In the genomic region with DNA sequence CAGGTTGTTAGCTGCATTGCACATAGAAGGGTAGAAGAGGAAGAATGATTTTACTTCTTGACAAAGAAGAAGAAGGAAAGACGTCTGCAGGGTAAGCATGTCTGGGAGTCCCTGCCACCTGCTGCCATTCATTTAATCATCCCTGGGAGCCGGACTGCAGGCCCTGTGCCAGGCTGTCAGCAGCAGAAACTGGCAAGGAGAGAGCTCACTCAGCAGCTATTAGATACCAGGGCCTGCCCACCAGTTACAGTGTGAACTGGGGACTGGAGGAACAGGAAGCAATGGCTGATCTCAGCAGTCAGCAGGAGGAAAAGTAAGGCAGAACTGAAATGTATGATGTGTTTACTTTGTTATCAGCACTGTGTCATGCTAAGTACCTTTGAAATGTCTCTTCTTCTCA, we compare ENCODE assay signal across 10 cellular contexts.
A peak's percentile ranks its signal among the peaks of the same experiment; 100 is the strongest.
DNase-seq lines count a peak whose midpoint lies in the region; ATAC-seq, FAIRE-seq and TF ChIP-seq lines count a peak whose summit lies in the region.
"Had no signal": no experiment of that assay in that cellular context is flagged by ENCODE, and none has a peak within 500 bp of the region (broad histone marks: within the 10 kb centered on the region; RNA-seq: fewer than 3 reads in every experiment).

No MANE protein-coding gene starts in this region.

- no peaks in the 10 kb centered on the region for H3K27me3 ChIP-seq in bronchial epithelial cell (ENCODE audit: control insufficient read depth, insufficient read depth, low read length)
- H3K27me3 ChIP-seq: vagina had no signal

- CTCF ChIA-PET in Calu3 (lab: Charles Lee), result interaction anchor here (0.9 kb wide), 1 partner anchor 999 kb away, joined by 3 read pairs; no protein-coding TSS in a partner anchor

- no peak overlapping the region for H3K4me3 Mint-ChIP-seq in Calu3 (ENCODE audit: low read depth, unreplicated experiment)

- FAIRE-seq in bronchial epithelial cell (lab: Jason Lieb, UNC) (no peak), D721Med (lab: Jason Lieb, UNC) (no peak)

- intact Hi-C loops in Calu3 (cut with micrococcal nuclease; ENCODE audit: unreplicated experiment), result no loop called here

- H3K4me3 ChIP-seq in bronchial epithelial cell (ENCODE audit: low read depth, low read length), result no peak overlapping the region
- H3K4me3 ChIP-seq: skin epidermis, vagina had no signal

- no peaks in the 10 kb centered on the region for H3K36me3 Mint-ChIP-seq in Calu3 (ENCODE audit: insufficient read depth, unreplicated experiment)

- H3K4me1 Mint-ChIP-seq in Calu3 (ENCODE audit: low read depth, unreplicated experiment), result no peaks in the 10 kb centered on the region

- H3K36me3 ChIP-seq in bronchial epithelial cell (ENCODE audit: control insufficient read depth, insufficient read depth, low read length), result no peaks in the 10 kb centered on the region
- H3K36me3 ChIP-seq: vagina had no signal

- H3K27me3 Mint-ChIP-seq in Calu3 (ENCODE audit: unreplicated experiment), result no peaks in the 10 kb centered on the region

- TF ChIP-seq CTCF in Calu3 (IDR thresholded peaks at IDR 0.05; ENCODE audit: unreplicated experiment) (no peak), bronchial epithelial cell (IDR thresholded peaks at IDR 0.05; ENCODE audit: insufficient read depth, low read length, severe bottlenecking) (no peak), D721Med (IDR thresholded peaks at IDR 0.05; ENCODE audit: insufficient read depth, missing control alignments) (no peak)

- DNase-seq in Calu3 (peak; percentile 20), NCI-H1694 treated with DMSO at 0.1 percent for 48 hours (lab: John Stamatoyannopoulos, UW) (peak; percentile 52), bronchial epithelial cell (ENCODE audit: low read depth) (peak; percentile 17), midbrain (lab: John Stamatoyannopoulos, UW) (peak; percentile 1), D721Med (ENCODE audit: insufficient read length, low spot score) (no peak), OCI-M2 (lab: John Stamatoyannopoulos, UW; ENCODE audit: unreplicated experiment) (no peak)
- DNase-seq in activated CD4-positive, CD25-positive, alpha-beta regulatory T cell treated with anti-CD3 and anti-CD28 coated beads, Interleukin-2, amount 50 U/mL, for 72 hours, result no peak

- no peak overlapping the region for H3K27ac Mint-ChIP-seq in Calu3 (ENCODE audit: unreplicated experiment)

- no TSS peak for BruUV-seq in Calu3 (replicated peaks; lab: Mats Ljungman, UMichigan)

- H3K9me3 Mint-ChIP-seq in Calu3 (ENCODE audit: low read depth, unreplicated experiment), result no peaks in the 10 kb centered on the region

- no peak for ATAC-seq in GM18498 (IDR thresholded peaks at IDR 0.05; ENCODE audit: unreplicated experiment)

Comparison
In these comparisons a context has a peak if more than half of its experiments do, and no peak if none do; other contexts are left out.
1. DNase-seq: peak in Calu3 (single experiment), NCI-H1694 treated with DMSO at 0.1 percent for 48 hours (single experiment), bronchial epithelial cell (single experiment) and midbrain (single experiment); none in D721Med (single experiment), OCI-M2 (single experiment) and activated CD4-positive, CD25-positive, alpha-beta regulatory T cell treated with anti-CD3 and anti-CD28 coated beads, Interleukin-2, amount 50 U/mL, for 72 hours (single experiment).